27 cellular contexts compared by ENCODE assay signal in the genomic region with DNA sequence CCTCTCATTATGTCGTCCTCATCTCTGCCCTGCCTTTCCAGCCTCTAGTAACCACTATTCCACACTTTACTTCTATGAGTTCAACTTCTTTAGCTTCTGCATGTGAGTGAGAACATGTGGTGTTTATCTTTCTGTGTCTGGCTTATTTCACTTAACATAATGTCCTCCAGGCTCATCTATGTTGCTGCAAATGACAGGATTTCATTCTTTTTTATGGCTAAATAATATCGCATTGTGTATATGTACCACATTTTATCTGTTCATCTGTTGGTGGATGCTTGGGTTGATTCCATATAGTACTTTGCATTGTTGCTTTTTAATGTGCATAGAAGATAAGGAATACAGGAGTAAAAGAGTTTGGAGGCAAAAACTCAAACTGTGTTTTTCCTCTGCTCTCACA. TPM values are rescaled to one million over a fixed set of nuclear protein-coding genes. Genes with fewer than 3 reads are reported as not detected.
DNase-seq lines count a peak whose midpoint lies in the region; ATAC-seq and TF ChIP-seq lines count a peak whose summit lies in the region.
"Had no signal": no experiment of that assay in that cellular context is flagged by ENCODE, and none has a peak within 500 bp of the region (broad histone marks: within the 10 kb centered on the region; RNA-seq: fewer than 3 reads in every experiment).

No MANE protein-coding gene starts in this region.

- peak in 1 of 2 experiments; percentile 77; a peak in 2 of 4 replicates for TF ChIP-seq EP300 in SK-N-SH (IDR thresholded peaks at IDR 0.05; ENCODE audit: borderline replicate concordance in 1 of 2, low read depth in 1 of 2, low read length in 1 of 2)

- no peak overlapping the region for H2AFZ ChIP-seq in SK-N-SH (ENCODE audit: low read depth)
- H2AFZ ChIP-seq: GM23248 had no signal

- intact Hi-C loops in Caco-2 (cut with micrococcal nuclease; ENCODE audit: unreplicated experiment), result loop anchor here (1.0 kb wide), 1 partner anchor 32 kb away; no protein-coding TSS in a partner anchor

- 18% methylated on average over 2 of the region's 2 CpGs for WGBS in SK-N-SH (ENCODE audit: low lambda C conversion rate)

- peaks cover 41% of the 10 kb centered on the region for H3K9me3 Mint-ChIP-seq in Caco-2 (ENCODE audit: unreplicated experiment)
- H3K9me3 Mint-ChIP-seq in stimulated activated effector memory CD8-positive, alpha-beta T cell treated with anti-CD3 and anti-CD28 coated beads, Interleukin-12 subunit alpha, Interleukin-12 subunit beta, amount 100 ng/mL, for 72 hours, result no peaks in the 10 kb centered on the region
- H3K9me3 Mint-ChIP-seq: CD4-positive, alpha-beta T cell had no signal

- H3K36me3 Mint-ChIP-seq in Caco-2 (ENCODE audit: insufficient read depth, unreplicated experiment), result peaks cover 6% of the 10 kb centered on the region
- peaks cover 10% of the 10 kb centered on the region for H3K36me3 Mint-ChIP-seq in stimulated activated effector memory CD8-positive, alpha-beta T cell treated with anti-CD3 and anti-CD28 coated beads, Interleukin-12 subunit alpha, Interleukin-12 subunit beta, amount 100 ng/mL, for 72 hours

- no peak for TF ChIP-seq RAD21 in SK-N-SH (IDR thresholded peaks at IDR 0.05; ENCODE audit: low read length)

- ATAC-seq in stimulated activated effector memory CD8-positive, alpha-beta T cell treated with anti-CD3 and anti-CD28 coated beads, Interleukin-12 subunit alpha, Interleukin-12 subunit beta, amount 100 ng/mL, for 72 hours, result no peak
- ATAC-seq in GM18868 (IDR thresholded peaks at IDR 0.05; ENCODE audit: unreplicated experiment), result no peak
- ATAC-seq: GM12878, K562 had no signal

- peak overlapping the region in 1 of 2 experiments; percentile 80; a peak in 2 of 4 replicates for H3K27ac ChIP-seq in SK-N-SH (ENCODE audit: low read depth in 2 of 2, low read length in 1 of 2)
- H3K27ac ChIP-seq: BLaER1 treated with 17β-estradiol and CSF1 and Interleukin-3, amounts not matched to agents 10 nM and 100 nM; GM23248; RWPE1 had no signal

- H3K4me1 Mint-ChIP-seq in Caco-2 (ENCODE audit: low read depth, unreplicated experiment), result peaks cover 41% of the 10 kb centered on the region
- H3K4me1 Mint-ChIP-seq in stimulated activated effector memory CD8-positive, alpha-beta T cell treated with anti-CD3 and anti-CD28 coated beads, Interleukin-12 subunit alpha, Interleukin-12 subunit beta, amount 100 ng/mL, for 72 hours, result peaks cover 79% of the 10 kb centered on the region

- peaks cover 45% of the 10 kb centered on the region for H3K4me1 ChIP-seq in Caco-2
- peaks cover 0 to 8% of the 10 kb centered on the region in 2 experiments; a peak in 2 of 4 replicates for H3K4me1 ChIP-seq in SK-N-SH (ENCODE audit: control insufficient read depth in 1 of 2, insufficient read depth in 2 of 2, low read depth in 1 of 2, low read length in 1 of 2)

- no peaks in the 10 kb centered on the region for H3K79me2 ChIP-seq in SK-N-SH (ENCODE audit: insufficient read depth)

- no peaks in the 10 kb centered on the region for H3K27me3 Mint-ChIP-seq in Caco-2 (ENCODE audit: insufficient read depth, unreplicated experiment)
- H3K27me3 Mint-ChIP-seq: CD4-positive, alpha-beta T cell had no signal

- no peaks in the 10 kb centered on the region for H3K27me3 ChIP-seq in Caco-2 (replicated peaks; ENCODE audit: control insufficient read depth, insufficient read depth, low read length)
- no peaks in the 10 kb centered on the region; the same call in 1 of the 2 replicates for H3K27me3 ChIP-seq in SK-N-SH (ENCODE audit: insufficient read depth)
- H3K27me3 ChIP-seq: BLaER1 treated with 17β-estradiol and CSF1 and Interleukin-3, amounts not matched to agents 10 nM and 100 nM had no signal

- CTCF ChIA-PET in Caco-2 (lab: Charles Lee), result interaction anchor here (1.7 kb wide), 1 partner anchor 32 kb away, joined by 8 read pairs; no protein-coding TSS in a partner anchor
- CTCF ChIA-PET in SK-N-SH (lab: Yijun Ruan, JAX), result interaction anchor here (0.7 to 2.3 kb wide), 5 partner anchors 9 to 536 kb away, joined by 3 to 16 read pairs (median 4); no protein-coding TSS in a partner anchor

- no TSS peak for BruUV-seq in Caco-2 (replicated peaks; lab: Mats Ljungman, UMichigan)

- H3K4me3 ChIP-seq in Caco-2 (ENCODE audit: low read depth, low read length), result no peak overlapping the region
- H3K4me3 ChIP-seq in SK-N-SH (ENCODE audit: low read depth in 2 of 2, low read length in 1 of 2), result no peak overlapping the region
- H3K4me3 ChIP-seq: BLaER1 treated with 17β-estradiol and CSF1 and Interleukin-3, amounts not matched to agents 10 nM and 100 nM; GM12878; GM23248; K562 had no signal

- no peak overlapping the region for H3K4me2 ChIP-seq in SK-N-SH
- H3K4me2 ChIP-seq: BLaER1 treated with 17β-estradiol and CSF1 and Interleukin-3, amounts not matched to agents 10 nM and 100 nM had no signal

- POLR2A ChIA-PET in Caco-2 (lab: Charles Lee), result interaction anchor here (0.6 kb wide), 1 partner anchor 350 kb away, joined by 3 read pairs; no protein-coding TSS in a partner anchor
- POLR2A ChIA-PET in SK-N-SH (lab: Yijun Ruan, JAX), result interaction anchor here (0.7 kb wide), 1 partner anchor 11 kb away, joined by 3 read pairs; no protein-coding TSS in a partner anchor

- H3K36me3 ChIP-seq in Caco-2 (ENCODE audit: control insufficient read depth, insufficient read depth, low read length) (no peaks in the 10 kb centered on the region), SK-N-SH (replicated peaks in 1 of 2; ENCODE audit: control insufficient read depth in 1 of 2, insufficient read depth in 2 of 2, low read length in 1 of 2) (no peaks in the 10 kb centered on the region)

- TF ChIP-seq CTCF in Caco-2 (IDR thresholded peaks at IDR 0.05; ENCODE audit: insufficient read depth in 1 of 2, low read depth in 1 of 2, low read length in 1 of 2, severe bottlenecking in 1 of 2, unreplicated experiment in 1 of 2) (no peak), SK-N-SH (IDR thresholded peaks at IDR 0.05) (no peak)

- H3F3A ChIP-seq in SK-N-SH (replicated peaks; ENCODE audit: insufficient read depth), result no peaks in the 10 kb centered on the region

- no peak overlapping the region for H3K9ac ChIP-seq in SK-N-SH
- H3K9ac ChIP-seq: BLaER1 treated with 17β-estradiol and CSF1 and Interleukin-3, amounts not matched to agents 10 nM and 100 nM; GM23248 had no signal

- no peaks in the 10 kb centered on the region for H3K9me2 ChIP-seq in SK-N-SH

- H3K4me3 Mint-ChIP-seq in Caco-2 (ENCODE audit: unreplicated experiment), result no peak overlapping the region
- H3K4me3 Mint-ChIP-seq in stimulated activated effector memory CD8-positive, alpha-beta T cell treated with anti-CD3 and anti-CD28 coated beads, Interleukin-12 subunit alpha, Interleukin-12 subunit beta, amount 100 ng/mL, for 72 hours, result no peak overlapping the region
- H3K4me3 Mint-ChIP-seq: CD4-positive, alpha-beta T cell had no signal

- H4K20me1 ChIP-seq in SK-N-SH (ENCODE audit: insufficient read depth), result no peaks in the 10 kb centered on the region

- no peak for DNase-seq in Caco-2
- DNase-seq in SK-N-SH, result no peak
- peak; percentile 5 for DNase-seq in islet precursor cell
- no peak for DNase-seq in stimulated activated effector memory CD8-positive, alpha-beta T cell treated with anti-CD3 and anti-CD28 coated beads, Interleukin-12 subunit alpha, Interleukin-12 subunit beta, amount 100 ng/mL, for 72 hours (ENCODE audit: low spot score in 2 of 2)
- DNase-seq in RPMI8226, result no peak
- DNase-seq in mucosa of gallbladder (ENCODE audit: low spot score), result no peak
- DNase-seq: CD4-positive, alpha-beta T cell; DMS79; GDM1; H7; Kasumi-1; NCI-H1092 treated with DMSO at 0.1 percent for 48 hours; NCI-H1436; NCI-H187; NCI-H2171 treated with DMSO at 0.1 percent for 48 hours; NCI-H524; NCI-H748 treated with DMSO at 0.1 percent for 48 hours; SHP77 treated with DMSO at 0.1 percent for 48 hours; SW 1271 had no signal

- H3K27ac Mint-ChIP-seq in Caco-2 (ENCODE audit: unreplicated experiment), result peak overlapping the region; percentile 90
- H3K27ac Mint-ChIP-seq in stimulated activated effector memory CD8-positive, alpha-beta T cell treated with anti-CD3 and anti-CD28 coated beads, Interleukin-12 subunit alpha, Interleukin-12 subunit beta, amount 100 ng/mL, for 72 hours, result peak overlapping the region; percentile 39
- H3K27ac Mint-ChIP-seq: CD4-positive, alpha-beta T cell had no signal

- H3K9me3 ChIP-seq in Caco-2, result no peaks in the 10 kb centered on the region
- no peaks in the 10 kb centered on the region for H3K9me3 ChIP-seq in SK-N-SH

TF ChIP-seq in SK-N-SH, 30 proteins besides CTCF, POLR2A, EP300 and RAD21 (continues in another document):
- no peak for TF ChIP-seq FOSL2 (IDR thresholded peaks at IDR 0.05; ENCODE audit: borderline replicate concordance, low read depth)
- TF ChIP-seq, protein P1, sequence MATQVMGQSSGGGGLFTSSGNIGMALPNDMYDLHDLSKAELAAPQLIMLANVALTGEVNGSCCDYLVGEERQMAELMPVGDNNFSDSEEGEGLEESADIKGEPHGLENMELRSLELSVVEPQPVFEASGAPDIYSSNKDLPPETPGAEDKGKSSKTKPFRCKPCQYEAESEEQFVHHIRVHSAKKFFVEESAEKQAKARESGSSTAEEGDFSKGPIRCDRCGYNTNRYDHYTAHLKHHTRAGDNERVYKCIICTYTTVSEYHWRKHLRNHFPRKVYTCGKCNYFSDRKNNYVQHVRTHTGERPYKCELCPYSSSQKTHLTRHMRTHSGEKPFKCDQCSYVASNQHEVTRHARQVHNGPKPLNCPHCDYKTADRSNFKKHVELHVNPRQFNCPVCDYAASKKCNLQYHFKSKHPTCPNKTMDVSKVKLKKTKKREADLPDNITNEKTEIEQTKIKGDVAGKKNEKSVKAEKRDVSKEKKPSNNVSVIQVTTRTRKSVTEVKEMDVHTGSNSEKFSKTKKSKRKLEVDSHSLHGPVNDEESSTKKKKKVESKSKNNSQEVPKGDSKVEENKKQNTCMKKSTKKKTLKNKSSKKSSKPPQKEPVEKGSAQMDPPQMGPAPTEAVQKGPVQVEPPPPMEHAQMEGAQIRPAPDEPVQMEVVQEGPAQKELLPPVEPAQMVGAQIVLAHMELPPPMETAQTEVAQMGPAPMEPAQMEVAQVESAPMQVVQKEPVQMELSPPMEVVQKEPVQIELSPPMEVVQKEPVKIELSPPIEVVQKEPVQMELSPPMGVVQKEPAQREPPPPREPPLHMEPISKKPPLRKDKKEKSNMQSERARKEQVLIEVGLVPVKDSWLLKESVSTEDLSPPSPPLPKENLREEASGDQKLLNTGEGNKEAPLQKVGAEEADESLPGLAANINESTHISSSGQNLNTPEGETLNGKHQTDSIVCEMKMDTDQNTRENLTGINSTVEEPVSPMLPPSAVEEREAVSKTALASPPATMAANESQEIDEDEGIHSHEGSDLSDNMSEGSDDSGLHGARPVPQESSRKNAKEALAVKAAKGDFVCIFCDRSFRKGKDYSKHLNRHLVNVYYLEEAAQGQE (IDR thresholded peaks at IDR 0.05; ENCODE audit: low read depth, low read length), result no peak
- TF ChIP-seq NRF1 (IDR thresholded peaks at IDR 0.05; ENCODE audit: low read depth, low read length), result no peak

RNA-seq across cellular contexts. Expression of a gene that starts 24.7 kb away (rescaled TPM):
- total RNA-seq in Caco-2 (2022) (9.7 and 13.4 TPM in 2 replicates), mucosa of gallbladder (8.7 TPM)
- 0.05 and 0.08 TPM in 2 replicates for polyA plus RNA-seq in SK-N-SH (2012; rRNA removed)
- 0.03 and 0.07 TPM in 2 replicates for polyA plus RNA-seq in SK-N-SH (2012; cell fraction: cytosol; rRNA removed)
- polyA plus RNA-seq in SK-N-SH (2012; cell fraction: nucleus; rRNA removed), result 0.14 TPM in 2 replicates
- total RNA-seq: GM23248 had no signal
- polyA plus RNA-seq: K562 had no signal

RNA-seq across cellular contexts. Expression of a gene that starts 31.5 kb away (rescaled TPM):
- total RNA-seq in Caco-2 (2022) (1.5 and 1.7 TPM in 2 replicates), mucosa of gallbladder (5.7 TPM)
- not detected in 2 replicates for polyA plus RNA-seq in SK-N-SH (2012; rRNA removed)
- not detected in 2 replicates for polyA plus RNA-seq in SK-N-SH (2012; cell fraction: cytosol; rRNA removed)
- not detected in 2 replicates for polyA plus RNA-seq in SK-N-SH (2012; cell fraction: nucleus; rRNA removed)
- total RNA-seq: A172, GM23248, H7 had no signal
- polyA plus RNA-seq: AG04450, GM23248 had no signal
